Comparison of ENCODE assay signal across 9 cellular contexts in genomic region chr2:70094171-70094977, GRCh38. TPM values are rescaled to one million over a fixed set of nuclear protein-coding genes. Genes with fewer than 3 reads are reported as not detected.
DNase-seq lines count a peak whose midpoint lies in the region; ATAC-seq and TF ChIP-seq lines count a peak whose summit lies in the region.
"Had no signal": no experiment of that assay in that cellular context is flagged by ENCODE, and none has a peak within 500 bp of the region (broad histone marks: within the 10 kb centered on the region; RNA-seq: fewer than 3 reads in every experiment).

No MANE protein-coding gene starts in this region.

- peaks cover 20% of the 10 kb centered on the region for H3K36me3 Mint-ChIP-seq in activated CD4-positive, alpha-beta T cell treated with anti-CD3 and anti-CD28 coated beads for 36 hours (ENCODE audit: low read depth)
- H3K36me3 Mint-ChIP-seq in memory B cell (peaks cover 16% of the 10 kb centered on the region), glutamatergic neuron (ENCODE audit: unreplicated experiment) (no peaks in the 10 kb centered on the region)

- peak overlapping the region; percentile 67 to 71 (median 69) for H3K27ac ChIP-seq in thyroid gland

- CTCF ChIA-PET in activated CD4-positive, alpha-beta T cell treated with anti-CD3 and anti-CD28 coated beads for 36 hours (lab: Charles Lee): interaction anchor here (0.6 to 2.5 kb wide), 7 partner anchors 10 to 183 kb away, joined by 3 to 14 read pairs (median 3); no protein-coding TSS in a partner anchor

- H3K27ac Mint-ChIP-seq in activated CD4-positive, alpha-beta T cell treated with anti-CD3 and anti-CD28 coated beads for 36 hours: peak overlapping the region; percentile 97
- H3K27ac Mint-ChIP-seq in memory B cell: peak overlapping the region; percentile 95
- no peak overlapping the region for H3K27ac Mint-ChIP-seq in glutamatergic neuron (ENCODE audit: unreplicated experiment)

- peak; percentile 41 for DNase-seq in activated CD4-positive, alpha-beta T cell treated with anti-CD3 and anti-CD28 coated beads for 36 hours
- DNase-seq in activated CD4-positive, alpha-beta T cell treated with anti-CD3 and anti-CD28 coated beads for 4 hours: no peak
- DNase-seq in adipocyte (ENCODE audit: low read depth) (no peak), memory B cell (ENCODE audit: low spot score in 2 of 2) (no peak), thyroid gland (no peak), glutamatergic neuron (no peak), NK-92 (lab: John Stamatoyannopoulos, UW; ENCODE audit: unreplicated experiment) (no peak)
- DNase-seq: NCI-H510A treated with DMSO at 0.1 percent for 48 hours had no signal

- H3K9ac ChIP-seq in adipocyte (ENCODE audit: low read length): peak overlapping the region; percentile 60

- POLR2A ChIA-PET in activated CD4-positive, alpha-beta T cell treated with anti-CD3 and anti-CD28 coated beads for 36 hours (lab: Charles Lee): interaction anchor here (0.5 to 2.1 kb wide), 10 partner anchors 9 to 455 kb away, joined by 3 to 21 read pairs (median 4); partner anchors contain the start of genes C2orf42 and MXD1

- peak; percentile 21 for ATAC-seq in activated CD4-positive, alpha-beta T cell treated with anti-CD3 and anti-CD28 coated beads for 36 hours
- peak; percentile 6 for ATAC-seq in memory B cell (ENCODE audit: low read depth)
- no peak for ATAC-seq in GM19463 (IDR thresholded peaks at IDR 0.05; ENCODE audit: unreplicated experiment)

- no peaks in the 10 kb centered on the region for H3K36me3 ChIP-seq in adipocyte (ENCODE audit: control insufficient read depth, insufficient read depth, low read length, severe bottlenecking)
- H3K36me3 ChIP-seq in thyroid gland: no peaks in the 10 kb centered on the region

- TF ChIP-seq POLR2A in thyroid gland (IDR thresholded peaks at IDR 0.05): no peak

- 86 to 88% methylated on average over 5 of the region's 5 CpGs for WGBS in thyroid gland, 2 donors

- H3K27me3 Mint-ChIP-seq in activated CD4-positive, alpha-beta T cell treated with anti-CD3 and anti-CD28 coated beads for 36 hours: no peaks in the 10 kb centered on the region
- H3K27me3 Mint-ChIP-seq in memory B cell: no peaks in the 10 kb centered on the region
- H3K27me3 Mint-ChIP-seq in glutamatergic neuron (ENCODE audit: unreplicated experiment): peaks cover 6% of the 10 kb centered on the region

- H3K27me3 ChIP-seq in adipocyte (replicated peaks; ENCODE audit: control insufficient read depth, insufficient read depth, low read length) (no peaks in the 10 kb centered on the region), thyroid gland (no peaks in the 10 kb centered on the region)

- intact Hi-C loops in activated CD4-positive, alpha-beta T cell treated with anti-CD3 and anti-CD28 coated beads for 36 hours (cut with DNase I, micrococcal nuclease): no loop called here
- intact Hi-C loops in thyroid gland (cut with DNase I): no loop called here

- H3K9me3 Mint-ChIP-seq in activated CD4-positive, alpha-beta T cell treated with anti-CD3 and anti-CD28 coated beads for 36 hours (ENCODE audit: low read depth): no peaks in the 10 kb centered on the region
- H3K9me3 Mint-ChIP-seq in memory B cell (peaks cover 2% of the 10 kb centered on the region), glutamatergic neuron (ENCODE audit: unreplicated experiment) (peaks cover under 1% of the 10 kb centered on the region)

- H3K9me3 ChIP-seq in adipocyte (ENCODE audit: control insufficient read depth, low read length) (no peaks in the 10 kb centered on the region), thyroid gland (no peaks in the 10 kb centered on the region)

- H3K4me1 ChIP-seq in adipocyte (ENCODE audit: control insufficient read depth, insufficient read depth, low read length): peaks cover 24% of the 10 kb centered on the region
- peaks cover 10 to 22% of the 10 kb centered on the region in 2 donors for H3K4me1 ChIP-seq in thyroid gland

- H3K4me1 Mint-ChIP-seq in activated CD4-positive, alpha-beta T cell treated with anti-CD3 and anti-CD28 coated beads for 36 hours: peaks cover 62% of the 10 kb centered on the region
- H3K4me1 Mint-ChIP-seq in memory B cell (peaks cover 43% of the 10 kb centered on the region), glutamatergic neuron (ENCODE audit: low read depth, unreplicated experiment) (peaks cover 6% of the 10 kb centered on the region)

- TF ChIP-seq CTCF in thyroid gland (IDR thresholded peaks at IDR 0.05) (no peak), glutamatergic neuron (IDR thresholded peaks at IDR 0.05; ENCODE audit: partially characterized antibody, unreplicated experiment) (no peak)

- peak overlapping the region; percentile 75 for H3K4me3 Mint-ChIP-seq in activated CD4-positive, alpha-beta T cell treated with anti-CD3 and anti-CD28 coated beads for 36 hours
- H3K4me3 Mint-ChIP-seq in memory B cell (peak overlapping the region; percentile 88), glutamatergic neuron (ENCODE audit: unreplicated experiment) (no peak overlapping the region)

- H3K4me3 ChIP-seq in adipocyte (ENCODE audit: low read length) (no peak overlapping the region), thyroid gland (replicated peaks in 1 of 3) (no peak overlapping the region)

RNA-seq across cellular contexts. Expression of gene PCBP1, which starts 7.1 kb away (rescaled TPM):
- total RNA-seq in activated CD4-positive, alpha-beta T cell treated with anti-CD3 and anti-CD28 coated beads for 36 hours: 100 to 1,000 TPM; 417 to 450 TPM
- 100 to 1,000 TPM; 165 to 215 (median 195) TPM for total RNA-seq in thyroid gland
- total RNA-seq in glutamatergic neuron (ENCODE audit: unreplicated experiment): 301 TPM
